In the genomic region with DNA sequence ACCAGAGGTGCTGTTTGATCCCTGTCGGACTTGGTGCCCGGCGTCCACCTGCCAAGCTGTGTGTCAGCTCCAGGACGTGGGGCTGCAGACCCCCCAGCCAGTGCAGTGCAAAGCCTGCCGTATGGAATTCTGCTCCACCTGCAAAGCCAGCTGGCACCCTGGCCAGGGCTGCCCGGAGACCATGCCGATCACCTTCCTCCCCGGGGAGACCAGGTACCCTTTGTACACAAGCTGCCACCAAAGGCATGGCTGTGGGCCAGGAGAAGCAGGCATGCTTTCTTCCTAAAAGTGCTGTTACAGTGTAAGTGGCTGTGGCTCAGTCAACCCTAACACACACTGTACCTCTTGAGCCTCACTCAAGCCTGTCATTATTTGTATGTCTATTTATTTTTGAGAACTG, we compare ENCODE assay signal across 15 cellular contexts.
"Had no signal": no experiment of that assay in that cellular context is flagged by ENCODE, and none has a peak within 500 bp of the region (broad histone marks: within the 10 kb centered on the region; RNA-seq: fewer than 3 reads in every experiment).

No MANE protein-coding gene starts in this region.

- FAIRE-seq: small intestine had no signal

- H3K27ac ChIP-seq: breast epithelium, esophagus squamous epithelium, neutrophil, suprapubic skin, upper lobe of left lung had no signal

- DNase-seq: activated CD4-positive, alpha-beta T cell treated with anti-CD3 and anti-CD28 coated beads, Interleukin-2, amount 50 U/mL, for 1 hour; activated naive CD8-positive, alpha-beta T cell treated with anti-CD3 and anti-CD28 coated beads for 36 hours; activated T-cell treated with anti-CD3 and anti-CD28 coated beads for 4 hours; anterior cingulate cortex; esophagus squamous epithelium; foreskin fibroblast; left colon; midbrain; right cardiac atrium; small intestine had no signal

- H3K9me3 ChIP-seq: breast epithelium, esophagus squamous epithelium, neutrophil, suprapubic skin, upper lobe of left lung had no signal

- H3K27me3 ChIP-seq: breast epithelium, esophagus squamous epithelium, neutrophil, suprapubic skin, upper lobe of left lung had no signal

- H3K36me3 ChIP-seq: breast epithelium had no signal

- H3K4me3 ChIP-seq: breast epithelium, esophagus squamous epithelium, lung, suprapubic skin, upper lobe of left lung had no signal

- ATAC-seq: left colon, right cardiac atrium had no signal

- H3K4me1 ChIP-seq: breast epithelium had no signal
